16 cellular contexts compared by ENCODE assay signal in genomic region chr15:44801368-44801767, GRCh38.
DNase-seq lines count a peak whose midpoint lies in the region; ATAC-seq and TF ChIP-seq lines count a peak whose summit lies in the region.
"Had no signal": no experiment of that assay in that cellular context is flagged by ENCODE, and none has a peak within 500 bp of the region (broad histone marks: within the 10 kb centered on the region; RNA-seq: fewer than 3 reads in every experiment).

No MANE protein-coding gene starts in this region.

- no peak for TF ChIP-seq RAD21 in Ishikawa (IDR thresholded peaks at IDR 0.05; ENCODE audit: low read depth)

- TF ChIP-seq CTCF in cardiac fibroblast (IDR thresholded peaks at IDR 0.05; ENCODE audit: low read depth, low read length) (no peak), right lobe of liver (IDR thresholded peaks at IDR 0.05) (no peak)

- TF ChIP-seq EP300 in Ishikawa (IDR thresholded peaks at IDR 0.05; ENCODE audit: borderline replicate concordance) = no peak

- H3K9me3 ChIP-seq in right lobe of liver = no peaks in the 10 kb centered on the region

- H3K4me3 ChIP-seq in cardiac fibroblast (replicated peaks in 1 of 2; ENCODE audit: low read depth in 2 of 2, low read length in 2 of 2) (no peak overlapping the region), right lobe of liver (no peak overlapping the region)

- ATAC-seq in right lobe of liver (peak in 3 of 4 donors; percentile 28 to 35 (median 28)), GM18519 (IDR thresholded peaks at IDR 0.05; ENCODE audit: low FRiP score, unreplicated experiment) (no peak), HG03378 (IDR thresholded peaks at IDR 0.05; ENCODE audit: unreplicated experiment) (no peak)

- no peak for TF ChIP-seq POLR2A in right lobe of liver (IDR thresholded peaks at IDR 0.05)

- H3K36me3 ChIP-seq in right lobe of liver = no peaks in the 10 kb centered on the region

- DNase-seq in MV-4-11 (lab: John Stamatoyannopoulos, UW) = peak; percentile 28
- peak; percentile 13 to 26 for DNase-seq in cardiac fibroblast (ENCODE audit: low read depth in 2 of 2)
- DNase-seq in right lobe of liver = no peak
- DNase-seq in putamen (ENCODE audit: low spot score) = no peak
- DNase-seq: COR-L47, HFFc6, Kasumi-1, NCI-H1048, NCI-H1436 treated with DMSO at 0.1 percent for 48 hours, NCI-H2029 treated with DMSO at 0.1 percent for 48 hours, NCI-H2171 treated with DMSO at 0.1 percent for 48 hours, NCI-H446 treated with DMSO at 0.1 percent for 48 hours, SHP77 had no signal

- intact Hi-C loops in right lobe of liver (cut with DNase I) = no loop called here

- peaks cover 0 to 4% (median 0%) of the 10 kb centered on the region in 4 donors for H3K4me1 ChIP-seq in right lobe of liver

- no peaks in the 10 kb centered on the region for H3K27me3 ChIP-seq in right lobe of liver

- WGBS in right lobe of liver (ENCODE audit: insufficient coverage, low coverage, low lambda C conversion rate, missing lambda C conversion rate) = 47% methylated on average over 4 of the region's 5 CpGs

- H3K27ac ChIP-seq in right lobe of liver = no peak overlapping the region

TF ChIP-seq in Ishikawa, 13 proteins besides CTCF, POLR2A, EP300 and RAD21:
- TF ChIP-seq TEAD4 (IDR thresholded peaks at IDR 0.05) (no peak), CEBPB (IDR thresholded peaks at IDR 0.05) (peak; percentile 63; the same call in 1 of the 2 replicates), TCF12 (IDR thresholded peaks at IDR 0.05; ENCODE audit: low read depth) (no peak)

Comparison
In these comparisons a context has a peak if more than half of its experiments do, and no peak if none do; other contexts are left out.
1. DNase-seq: peak in MV-4-11 (single experiment) and cardiac fibroblast (2 of 2); none in right lobe of liver (0 of 3) and putamen (single experiment).
2. ATAC-seq: peak in right lobe of liver (3 of 4); none in GM18519 (single experiment) and HG03378 (single experiment).